Comparison of ENCODE assay signal across 7 cellular contexts in genomic region chr4:11643081-11643480, GRCh38.
DNase-seq lines count a peak whose midpoint lies in the region; TF ChIP-seq lines count a peak whose summit lies in the region.
"Not testable (repeated sequence)": the region's sequence is repeated elsewhere in the genome, so short reads cannot be mapped to it uniquely, and the experiment has no call there.

No MANE protein-coding gene starts in this region.

- not testable (repeated sequence) for H3K79me1 ChIP-seq in mesenchymal stem cell (replicated peaks; ENCODE audit: low read length, poor library complexity, severe bottlenecking)

- H2AK5ac ChIP-seq in mesenchymal stem cell (ENCODE audit: low read length, severe bottlenecking): not testable (repeated sequence)

- H3K36me3 ChIP-seq in mesenchymal stem cell (ENCODE audit: control insufficient read depth in 1 of 2, insufficient read depth in 2 of 2, low read depth in 1 of 2, low read length in 2 of 2): not testable (repeated sequence)

- 30% methylated on average over 2 of the region's 2 CpGs for WGBS in mesenchymal stem cell

- H3K27ac ChIP-seq in mesenchymal stem cell (ENCODE audit: low read length, poor library complexity, severe bottlenecking): not testable (repeated sequence)

- H2BK12ac ChIP-seq in mesenchymal stem cell (ENCODE audit: low read length in 2 of 2): not testable (repeated sequence)

- H3K9ac ChIP-seq in mesenchymal stem cell (ENCODE audit: low read length): not testable (repeated sequence)

- not testable (repeated sequence) for H3K4me1 ChIP-seq in mesenchymal stem cell (ENCODE audit: control insufficient read depth, insufficient read depth, low read depth, low read length)

- DNase-seq in DMS 273 (lab: John Stamatoyannopoulos, UW; ENCODE audit: unreplicated experiment) (peak; percentile 0), LHCN-M2 (ENCODE audit: low read depth) (peak; percentile 82), RPMI7951 (ENCODE audit: low read depth) (peak; percentile 29), astrocyte of the spinal cord (ENCODE audit: low read depth, low spot score) (peak; percentile 36), epithelial cell of esophagus (ENCODE audit: low read depth) (peak; percentile 51), fibroblast of pulmonary artery (ENCODE audit: low read depth) (peak; percentile 35), mesenchymal stem cell (peak; percentile 38)

- H3K4ac ChIP-seq in mesenchymal stem cell (ENCODE audit: low read depth in 1 of 2, low read length in 2 of 2): not testable (repeated sequence)

- not testable (repeated sequence) for H3K4me3 ChIP-seq in astrocyte of the spinal cord (ENCODE audit: low read depth, low read length); epithelial cell of esophagus (ENCODE audit: low read length); fibroblast of pulmonary artery (replicated peaks; ENCODE audit: low read depth, low read length); mesenchymal stem cell (ENCODE audit: insufficient read depth in 1 of 2, low read depth in 1 of 2, low read length in 2 of 2)

- not testable (repeated sequence) for TF ChIP-seq CTCF in astrocyte of the spinal cord (IDR thresholded peaks at IDR 0.05; ENCODE audit: low read depth, low read length); epithelial cell of esophagus (IDR thresholded peaks at IDR 0.05; ENCODE audit: insufficient read depth, low read depth, low read length, missing control alignments); fibroblast of pulmonary artery (IDR thresholded peaks at IDR 0.05; ENCODE audit: low read length, missing control alignments)

- H2BK15ac ChIP-seq in mesenchymal stem cell (ENCODE audit: low read depth, poor library complexity, severe bottlenecking): not testable (repeated sequence)

- not testable (repeated sequence) for H4K91ac ChIP-seq in mesenchymal stem cell (ENCODE audit: low read length)

- not testable (repeated sequence) for H4K8ac ChIP-seq in mesenchymal stem cell (ENCODE audit: low read length)

- H3K4me2 ChIP-seq in mesenchymal stem cell (ENCODE audit: low read length, poor library complexity, severe bottlenecking): not testable (repeated sequence)

- in situ Hi-C loops in astrocyte of the spinal cord (cut with HindIII; ENCODE audit: low sequenced_read_pairs): not testable (repeated sequence)

- H2BK5ac ChIP-seq in mesenchymal stem cell (ENCODE audit: low read depth, low read length, poor library complexity, severe bottlenecking): not testable (repeated sequence)

- peaks cover 23% of the 10 kb centered on the region for H3K9me3 ChIP-seq in mesenchymal stem cell (ENCODE audit: control insufficient read depth, low read length)

- not testable (repeated sequence) for H3K14ac ChIP-seq in mesenchymal stem cell (ENCODE audit: low read length in 2 of 2)

- not testable (repeated sequence) for H3K23ac ChIP-seq in mesenchymal stem cell (ENCODE audit: low read length in 2 of 2)

- H2AFZ ChIP-seq in mesenchymal stem cell (ENCODE audit: low read depth, low read length): not testable (repeated sequence)

- H2BK120ac ChIP-seq in mesenchymal stem cell (ENCODE audit: low read depth, low read length): not testable (repeated sequence)

- H3K27me3 ChIP-seq in mesenchymal stem cell (ENCODE audit: control insufficient read depth in 1 of 2, insufficient read depth in 1 of 2, low read length in 2 of 2): not testable (repeated sequence)

- H3K18ac ChIP-seq in mesenchymal stem cell (ENCODE audit: low read depth in 1 of 2, low read length in 2 of 2): not testable (repeated sequence)

Comparison
In these comparisons a context has a peak if more than half of its experiments do, and no peak if none do; other contexts are left out.
1. DNase-seq: peak in every context shown above with its lines; median percentile 82 in LHCN-M2; 51 in epithelial cell of esophagus; 38 in mesenchymal stem cell; 36 in astrocyte of the spinal cord; 35 in fibroblast of pulmonary artery; 29 in RPMI7951; 0 in DMS 273.